ENCODE assay signal across 21 cellular contexts in the genomic region with DNA sequence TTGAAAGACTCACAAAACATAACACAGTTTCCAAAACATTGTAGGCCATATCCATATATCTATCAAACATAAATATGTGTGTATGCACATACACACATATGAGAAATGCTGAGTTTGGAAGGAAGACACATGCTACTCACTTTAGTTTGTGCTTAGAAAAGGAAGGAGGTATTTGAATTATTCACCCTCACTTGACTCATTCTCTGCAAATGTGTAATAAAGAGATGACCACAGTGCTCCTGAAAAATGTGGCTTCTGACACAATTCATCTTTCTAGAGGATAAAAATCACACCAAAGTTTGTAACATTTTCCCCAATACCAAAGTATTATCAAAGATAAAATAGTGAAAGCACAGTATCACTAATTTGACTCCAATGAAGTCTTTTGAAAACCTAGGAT.
DNase-seq lines count a peak whose midpoint lies in the region; ATAC-seq and TF ChIP-seq lines count a peak whose summit lies in the region.
"Had no signal": no experiment of that assay in that cellular context is flagged by ENCODE, and none has a peak within 500 bp of the region (broad histone marks: within the 10 kb centered on the region; RNA-seq: fewer than 3 reads in every experiment).

No MANE protein-coding gene starts in this region.

- H3K4me3 Mint-ChIP-seq in activated CD4-positive, alpha-beta T cell treated with anti-CD3 and anti-CD28 coated beads, Interleukin-2, amount 10 ng/mL, durations not matched to agents 7 days and 5 days = no peak overlapping the region
- no peak overlapping the region for H3K4me3 Mint-ChIP-seq in activated CD4-positive, alpha-beta T cell treated with anti-CD3 and anti-CD28 coated beads, Interleukin-2, amount 10 ng/mL, durations not matched to agents 24 days and 14 days
- H3K4me3 Mint-ChIP-seq: activated CD8-positive, alpha-beta T cell treated with anti-CD3 and anti-CD28 coated beads for 36 hours; activated naive CD8-positive, alpha-beta T cell treated with anti-CD3 and anti-CD28 coated beads for 36 hours; activated T-cell treated with anti-CD3 and anti-CD28 coated beads, Interleukin-2, amount 50 U/mL, for 72 hours; stimulated activated naive CD8-positive, alpha-beta T cell treated with anti-CD3 and anti-CD28 coated beads, Interleukin-15, amount 100 ng/mL, for 72 hours had no signal

- no peak overlapping the region for H2BK5ac ChIP-seq in mesenchymal stem cell (ENCODE audit: low read depth, low read length, poor library complexity, severe bottlenecking)

- H3K4me3 ChIP-seq in PC-3 (ENCODE audit: low read length) (no peak overlapping the region), choroid plexus epithelial cell (ENCODE audit: low read depth, low read length) (no peak overlapping the region), mesenchymal stem cell (ENCODE audit: insufficient read depth in 1 of 2, low read depth in 1 of 2, low read length in 2 of 2) (no peak overlapping the region), right cardiac atrium (ENCODE audit: low read length) (no peak overlapping the region)
- H3K4me3 ChIP-seq: sigmoid colon, upper lobe of left lung had no signal

- H3K27ac Mint-ChIP-seq in activated CD4-positive, alpha-beta T cell treated with anti-CD3 and anti-CD28 coated beads, Interleukin-2, amount 10 ng/mL, durations not matched to agents 7 days and 5 days = no peak overlapping the region
- no peak overlapping the region for H3K27ac Mint-ChIP-seq in activated CD4-positive, alpha-beta T cell treated with anti-CD3 and anti-CD28 coated beads, Interleukin-2, amount 10 ng/mL, durations not matched to agents 24 days and 14 days
- H3K27ac Mint-ChIP-seq: activated CD8-positive, alpha-beta T cell treated with anti-CD3 and anti-CD28 coated beads for 36 hours; activated naive CD8-positive, alpha-beta T cell treated with anti-CD3 and anti-CD28 coated beads for 36 hours; activated T-cell treated with anti-CD3 and anti-CD28 coated beads, Interleukin-2, amount 50 U/mL, for 72 hours; stimulated activated naive CD8-positive, alpha-beta T cell treated with anti-CD3 and anti-CD28 coated beads, Interleukin-15, amount 100 ng/mL, for 72 hours had no signal

- H3K9me2 ChIP-seq in PC-3 (replicated peaks; ENCODE audit: low read length) = no peaks in the 10 kb centered on the region

- no peaks in the 10 kb centered on the region for H3K9me3 ChIP-seq in PC-3 (ENCODE audit: low read length)
- no peaks in the 10 kb centered on the region for H3K9me3 ChIP-seq in mesenchymal stem cell (ENCODE audit: control insufficient read depth, low read length)
- H3K9me3 ChIP-seq in right cardiac atrium (ENCODE audit: control insufficient read depth, low read length) = no peaks in the 10 kb centered on the region
- H3K9me3 ChIP-seq: sigmoid colon, upper lobe of left lung had no signal

- CTCF ChIA-PET in PC-3 (lab: Charles Lee) = no interaction called here
- CTCF ChIA-PET in activated CD4-positive, alpha-beta T cell treated with anti-CD3 and anti-CD28 coated beads, Interleukin-2, amount 10 ng/mL, durations not matched to agents 7 days and 5 days (lab: Charles Lee) = no interaction called here

- no peaks in the 10 kb centered on the region for H3F3A ChIP-seq in PC-3 (ENCODE audit: low read length, unreplicated experiment)

- H3K9me3 Mint-ChIP-seq in activated CD4-positive, alpha-beta T cell treated with anti-CD3 and anti-CD28 coated beads, Interleukin-2, amount 10 ng/mL, durations not matched to agents 7 days and 5 days = no peaks in the 10 kb centered on the region
- H3K9me3 Mint-ChIP-seq in activated CD4-positive, alpha-beta T cell treated with anti-CD3 and anti-CD28 coated beads, Interleukin-2, amount 10 ng/mL, durations not matched to agents 24 days and 14 days = no peaks in the 10 kb centered on the region
- H3K9me3 Mint-ChIP-seq: activated CD8-positive, alpha-beta T cell treated with anti-CD3 and anti-CD28 coated beads for 36 hours; activated naive CD8-positive, alpha-beta T cell treated with anti-CD3 and anti-CD28 coated beads for 36 hours; stimulated activated naive CD8-positive, alpha-beta T cell treated with anti-CD3 and anti-CD28 coated beads, Interleukin-15, amount 100 ng/mL, for 72 hours had no signal

- no peak overlapping the region for H2BK15ac ChIP-seq in mesenchymal stem cell (ENCODE audit: low read depth, poor library complexity, severe bottlenecking)

- H3K27me3 ChIP-seq in PC-3 (ENCODE audit: low read length) (no peaks in the 10 kb centered on the region), mesenchymal stem cell (ENCODE audit: control insufficient read depth in 1 of 2, insufficient read depth in 1 of 2, low read length in 2 of 2) (no peaks in the 10 kb centered on the region), right cardiac atrium (ENCODE audit: control insufficient read depth, insufficient read depth) (no peaks in the 10 kb centered on the region)
- H3K27me3 ChIP-seq: sigmoid colon, upper lobe of left lung had no signal

- no peak overlapping the region for H3K14ac ChIP-seq in mesenchymal stem cell (ENCODE audit: low read length in 2 of 2)

- TF ChIP-seq CTCF in PC-3 (conservative IDR thresholded peaks at IDR 0.05; ENCODE audit: low read depth, low read length) (no peak), choroid plexus epithelial cell (conservative IDR thresholded peaks at IDR 0.05; ENCODE audit: low read depth, low read length) (no peak)

- no peak overlapping the region for H3K18ac ChIP-seq in mesenchymal stem cell (ENCODE audit: low read depth in 1 of 2, low read length in 2 of 2)

- H4K91ac ChIP-seq in mesenchymal stem cell (ENCODE audit: low read length) = no peak overlapping the region

- H3K9ac ChIP-seq in PC-3 (ENCODE audit: low read length) (no peak overlapping the region), mesenchymal stem cell (ENCODE audit: low read length) (no peak overlapping the region)

- no peak overlapping the region for H3K4me2 ChIP-seq in PC-3 (ENCODE audit: low read length)
- no peak overlapping the region for H3K4me2 ChIP-seq in mesenchymal stem cell (ENCODE audit: low read length, poor library complexity, severe bottlenecking)

- H2AK5ac ChIP-seq in mesenchymal stem cell (ENCODE audit: low read length, severe bottlenecking) = no peak overlapping the region

- H3K79me2 ChIP-seq in PC-3 (ENCODE audit: low read length) = no peaks in the 10 kb centered on the region

- H2AFZ ChIP-seq in PC-3 (ENCODE audit: low read length) (no peak overlapping the region), mesenchymal stem cell (ENCODE audit: low read depth, low read length) (no peak overlapping the region)

- H3K4me1 ChIP-seq in PC-3 (ENCODE audit: insufficient read depth, low read length) = no peaks in the 10 kb centered on the region
- H3K4me1 ChIP-seq in mesenchymal stem cell (ENCODE audit: control insufficient read depth, insufficient read depth, low read depth, low read length) = no peaks in the 10 kb centered on the region
- no peaks in the 10 kb centered on the region for H3K4me1 ChIP-seq in right cardiac atrium (ENCODE audit: control insufficient read depth, insufficient read depth, low read length)
- H3K4me1 ChIP-seq: upper lobe of left lung had no signal

- H3K79me1 ChIP-seq in mesenchymal stem cell (replicated peaks; ENCODE audit: low read length, poor library complexity, severe bottlenecking) = no peaks in the 10 kb centered on the region

- H4K20me1 ChIP-seq in PC-3 (ENCODE audit: low read length) = no peaks in the 10 kb centered on the region

- peak; percentile 42 for DNase-seq in AG20443 (ENCODE audit: low spot score)
- DNase-seq in PC-3 = peak; percentile 36
- DNase-seq in choroid plexus epithelial cell (ENCODE audit: low read depth) = peak; percentile 73
- peak; percentile 33 for DNase-seq in mesenchymal stem cell
- DNase-seq in activated CD4-positive, alpha-beta T cell treated with anti-CD3 and anti-CD28 coated beads, Interleukin-2, amount 10 ng/mL, durations not matched to agents 7 days and 5 days = no peak
- DNase-seq in right cardiac atrium = no peak
- no peak for DNase-seq in activated CD4-positive, alpha-beta T cell treated with anti-CD3 and anti-CD28 coated beads, Interleukin-2, amount 10 ng/mL, durations not matched to agents 24 days and 14 days
- DNase-seq: activated CD8-positive, alpha-beta T cell treated with anti-CD3 and anti-CD28 coated beads for 36 hours; activated naive CD8-positive, alpha-beta T cell treated with anti-CD3 and anti-CD28 coated beads for 36 hours; activated T-cell treated with anti-CD3 and anti-CD28 coated beads, Interleukin-2, amount 50 U/mL, for 72 hours; DMS79 treated with DMSO at 0.1 percent for 48 hours; H7; NCI-H2081; NCI-H510A; nucleus accumbens; sigmoid colon; stimulated activated CD4-positive, alpha-beta T cell treated with anti-CD3 and anti-CD28 coated beads, Interleukin-2, amount 100 ng/mL, for 24 hours; stimulated activated naive CD8-positive, alpha-beta T cell treated with anti-CD3 and anti-CD28 coated beads, Interleukin-15, amount 100 ng/mL, for 72 hours; upper lobe of left lung had no signal

- POLR2A ChIA-PET in PC-3 (lab: Charles Lee; ENCODE audit: unreplicated experiment) = no interaction called here
- POLR2A ChIA-PET in activated CD4-positive, alpha-beta T cell treated with anti-CD3 and anti-CD28 coated beads, Interleukin-2, amount 10 ng/mL, durations not matched to agents 7 days and 5 days (lab: Charles Lee) = no interaction called here

- no peak overlapping the region for H3K27ac ChIP-seq in PC-3 (ENCODE audit: low read length)
- no peak overlapping the region for H3K27ac ChIP-seq in mesenchymal stem cell (ENCODE audit: low read length, poor library complexity, severe bottlenecking)
- H3K27ac ChIP-seq in right cardiac atrium (ENCODE audit: low read length) = no peak overlapping the region
- H3K27ac ChIP-seq: sigmoid colon, upper lobe of left lung, VCaP had no signal

- no peak overlapping the region for H3K23ac ChIP-seq in mesenchymal stem cell (ENCODE audit: low read length in 2 of 2)

- H2BK120ac ChIP-seq in mesenchymal stem cell (ENCODE audit: low read depth, low read length) = no peak overlapping the region

- no TSS peak for BruUV-seq in PC-3 (replicated peaks; lab: Mats Ljungman, UMichigan)

- intact Hi-C loops in PC-3 (cut with micrococcal nuclease) = no loop called here
- intact Hi-C loops in right cardiac atrium (cut with DNase I) = no loop called here
- intact Hi-C loops in activated CD4-positive, alpha-beta T cell treated with anti-CD3 and anti-CD28 coated beads, Interleukin-2, amount 10 ng/mL, durations not matched to agents 24 days and 14 days (cut with micrococcal nuclease) = no loop called here

- no peak overlapping the region for H2BK12ac ChIP-seq in mesenchymal stem cell (ENCODE audit: low read length in 2 of 2)

- H3K27me3 Mint-ChIP-seq in activated CD4-positive, alpha-beta T cell treated with anti-CD3 and anti-CD28 coated beads, Interleukin-2, amount 10 ng/mL, durations not matched to agents 7 days and 5 days = no peaks in the 10 kb centered on the region
- no peaks in the 10 kb centered on the region for H3K27me3 Mint-ChIP-seq in activated CD4-positive, alpha-beta T cell treated with anti-CD3 and anti-CD28 coated beads, Interleukin-2, amount 10 ng/mL, durations not matched to agents 24 days and 14 days
- H3K27me3 Mint-ChIP-seq: activated CD8-positive, alpha-beta T cell treated with anti-CD3 and anti-CD28 coated beads for 36 hours; activated naive CD8-positive, alpha-beta T cell treated with anti-CD3 and anti-CD28 coated beads for 36 hours; stimulated activated naive CD8-positive, alpha-beta T cell treated with anti-CD3 and anti-CD28 coated beads, Interleukin-15, amount 100 ng/mL, for 72 hours had no signal

- ATAC-seq in PC-3 = peak; percentile 77
- no peak for ATAC-seq in right cardiac atrium
- ATAC-seq in HG03378 (IDR thresholded peaks at IDR 0.05; ENCODE audit: unreplicated experiment) = no peak
- ATAC-seq: activated CD8-positive, alpha-beta T cell treated with anti-CD3 and anti-CD28 coated beads for 36 hours; activated T-cell treated with anti-CD3 and anti-CD28 coated beads, Interleukin-2, amount 50 U/mL, for 72 hours; stimulated activated naive CD8-positive, alpha-beta T cell treated with anti-CD3 and anti-CD28 coated beads, Interleukin-15, amount 100 ng/mL, for 72 hours had no signal

- no peaks in the 10 kb centered on the region for H3K36me3 ChIP-seq in PC-3 (ENCODE audit: low read depth, low read length)
- no peaks in the 10 kb centered on the region for H3K36me3 ChIP-seq in mesenchymal stem cell (ENCODE audit: control insufficient read depth in 1 of 2, insufficient read depth in 2 of 2, low read depth in 1 of 2, low read length in 2 of 2)
- H3K36me3 ChIP-seq: sigmoid colon, upper lobe of left lung had no signal

- no peak overlapping the region for H4K8ac ChIP-seq in mesenchymal stem cell (ENCODE audit: low read length)

- no peaks in the 10 kb centered on the region for H3K4me1 Mint-ChIP-seq in activated CD4-positive, alpha-beta T cell treated with anti-CD3 and anti-CD28 coated beads, Interleukin-2, amount 10 ng/mL, durations not matched to agents 7 days and 5 days
- no peaks in the 10 kb centered on the region for H3K4me1 Mint-ChIP-seq in activated CD4-positive, alpha-beta T cell treated with anti-CD3 and anti-CD28 coated beads, Interleukin-2, amount 10 ng/mL, durations not matched to agents 24 days and 14 days
- H3K4me1 Mint-ChIP-seq: activated naive CD8-positive, alpha-beta T cell treated with anti-CD3 and anti-CD28 coated beads for 36 hours; stimulated activated naive CD8-positive, alpha-beta T cell treated with anti-CD3 and anti-CD28 coated beads, Interleukin-15, amount 100 ng/mL, for 72 hours had no signal

- no peaks in the 10 kb centered on the region for H3K36me3 Mint-ChIP-seq in activated CD4-positive, alpha-beta T cell treated with anti-CD3 and anti-CD28 coated beads, Interleukin-2, amount 10 ng/mL, durations not matched to agents 7 days and 5 days (ENCODE audit: low read depth)
- H3K36me3 Mint-ChIP-seq in activated CD4-positive, alpha-beta T cell treated with anti-CD3 and anti-CD28 coated beads, Interleukin-2, amount 10 ng/mL, durations not matched to agents 24 days and 14 days (ENCODE audit: low read depth) = no peaks in the 10 kb centered on the region
- H3K36me3 Mint-ChIP-seq: activated naive CD8-positive, alpha-beta T cell treated with anti-CD3 and anti-CD28 coated beads for 36 hours had no signal

- H3K4ac ChIP-seq in mesenchymal stem cell (ENCODE audit: low read depth in 1 of 2, low read length in 2 of 2) = no peak overlapping the region

Comparison
In these comparisons a context has a peak if more than half of its experiments do, and no peak if none do; other contexts are left out.
1. DNase-seq: peak in AG20443 (single experiment), PC-3 (single experiment), choroid plexus epithelial cell (single experiment) and mesenchymal stem cell (single experiment); none in activated CD4-positive, alpha-beta T cell treated with anti-CD3 and anti-CD28 coated beads, Interleukin-2, amount 10 ng/mL, durations not matched to agents 7 days and 5 days (single experiment), right cardiac atrium (0 of 3) and activated CD4-positive, alpha-beta T cell treated with anti-CD3 and anti-CD28 coated beads, Interleukin-2, amount 10 ng/mL, durations not matched to agents 24 days and 14 days (single experiment).